ENCODE assay signal across 9 cellular contexts in genomic region chr11:45852712-45853101, GRCh38. TPM values are rescaled to one million over a fixed set of nuclear protein-coding genes. Genes with fewer than 3 reads are reported as not detected.
DNase-seq lines count a peak whose midpoint lies in the region; ATAC-seq and TF ChIP-seq lines count a peak whose summit lies in the region.
"Had no signal": no experiment of that assay in that cellular context is flagged by ENCODE, and none has a peak within 500 bp of the region (broad histone marks: within the 10 kb centered on the region; RNA-seq: fewer than 3 reads in every experiment).

No MANE protein-coding gene starts in this region.

- H3K36me3 ChIP-seq in esophagus muscularis mucosa = peaks cover 0 to 18% (median 6%) of the 10 kb centered on the region in 4 donors

- peak overlapping the region; percentile 23 to 62 for H3K4me3 Mint-ChIP-seq in stimulated activated naive B cell treated with anti-CD40 and anti-IgM and Interleukin-4, amounts not matched to agents 10 μg/mL and 1 μg/mL and 100 μg/mL, for 72 hours

- no peaks in the 10 kb centered on the region for H3K27me3 Mint-ChIP-seq in stimulated activated naive B cell treated with anti-CD40 and anti-IgM and Interleukin-4, amounts not matched to agents 10 μg/mL and 1 μg/mL and 100 μg/mL, for 72 hours

- no peak for TF ChIP-seq EP300 in esophagus muscularis mucosa (IDR thresholded peaks at IDR 0.05)

- no peaks in the 10 kb centered on the region for H3K9me3 ChIP-seq in esophagus muscularis mucosa

- no peaks in the 10 kb centered on the region for H3K27me3 ChIP-seq in esophagus muscularis mucosa

- peaks cover 20 to 24% of the 10 kb centered on the region in 2 donors for H3K36me3 Mint-ChIP-seq in stimulated activated naive B cell treated with anti-CD40 and anti-IgM and Interleukin-4, amounts not matched to agents 10 μg/mL and 1 μg/mL and 100 μg/mL, for 72 hours

- H3K4me1 Mint-ChIP-seq in stimulated activated naive B cell treated with anti-CD40 and anti-IgM and Interleukin-4, amounts not matched to agents 10 μg/mL and 1 μg/mL and 100 μg/mL, for 72 hours = peaks cover 42 to 73% of the 10 kb centered on the region in 2 donors

- ATAC-seq in GM19324 (IDR thresholded peaks at IDR 0.05; ENCODE audit: low FRiP score, unreplicated experiment) (peak; percentile 49), HG03354 (IDR thresholded peaks at IDR 0.05; ENCODE audit: poor library complexity, severe bottlenecking, unreplicated experiment) (peak; percentile 46)
- peak; percentile 65 to 75 for ATAC-seq in stimulated activated naive B cell treated with anti-CD40 and anti-IgM and Interleukin-4, amounts not matched to agents 10 μg/mL and 1 μg/mL and 100 μg/mL, for 72 hours (replicated peaks)

- peak overlapping the region; percentile 84 to 99 (median 94) for H3K27ac ChIP-seq in esophagus muscularis mucosa (replicated peaks in 1 of 4)

- intact Hi-C loops in esophagus muscularis mucosa (cut with DNase I) = no loop called here

- H3K9me3 Mint-ChIP-seq in stimulated activated naive B cell treated with anti-CD40 and anti-IgM and Interleukin-4, amounts not matched to agents 10 μg/mL and 1 μg/mL and 100 μg/mL, for 72 hours = no peaks in the 10 kb centered on the region

- peaks cover 95 to 99% (median 98%) of the 10 kb centered on the region in 4 donors for H3K4me1 ChIP-seq in esophagus muscularis mucosa

- 18% methylated on average over 1 of the region's 1 CpG for WGBS in esophagus muscularis mucosa

- H3K4me3 ChIP-seq in esophagus muscularis mucosa = no peak overlapping the region

- peak overlapping the region; percentile 63 for H3K27ac Mint-ChIP-seq in stimulated activated naive B cell treated with anti-CD40 and anti-IgM and Interleukin-4, amounts not matched to agents 10 μg/mL and 1 μg/mL and 100 μg/mL, for 72 hours

- TF ChIP-seq POLR2A in esophagus muscularis mucosa (IDR thresholded peaks at IDR 0.05; ENCODE audit: low read depth) = no peak

- no peak for DNase-seq in esophagus muscularis mucosa (ENCODE audit: extremely low spot score)
- DNase-seq in stimulated activated naive B cell treated with anti-CD40 and anti-IgM and Interleukin-4, amounts not matched to agents 10 μg/mL and 1 μg/mL and 100 μg/mL, for 72 hours = no peak
- DNase-seq in RKO (ENCODE audit: low spot score) = no peak
- no peak for DNase-seq in SKM-1 treated with dmso at 0.1 percent for 144 hours (lab: John Stamatoyannopoulos, UW; ENCODE audit: unreplicated experiment)
- DNase-seq in NCI-H2081 (lab: John Stamatoyannopoulos, UW) = no peak
- DNase-seq: GF-D8, NCI-H446 had no signal

- no peak for TF ChIP-seq CTCF in esophagus muscularis mucosa (IDR thresholded peaks at IDR 0.05)

RNA-seq across cellular contexts. Expression of gene CRY2, which starts 5.4 kb away (rescaled TPM):
- 10 to 100 TPM; 32.0 to 57.6 (median 49.7) TPM for total RNA-seq in esophagus muscularis mucosa

RNA-seq across cellular contexts. Expression of gene MAPK8IP1, which starts 32.7 kb away (rescaled TPM):
- total RNA-seq in esophagus muscularis mucosa = 10 to 100 TPM in 3 of 4 donors, 1 to 10 TPM in 1; 7.5 to 20.6 (median 16.1) TPM

RNA-seq across cellular contexts. Expression of gene SLC35C1, which starts 47.8 kb away (rescaled TPM):
- total RNA-seq in esophagus muscularis mucosa = 10 to 100 TPM in 3 of 4 donors, 1 to 10 TPM in 1; 9.6 to 18.0 (median 13.1) TPM

RNA-seq across cellular contexts. Expression of gene FREY1, which starts 54.4 kb away (rescaled TPM):
- total RNA-seq in esophagus muscularis mucosa = 1 to 10 TPM in 3 of 4 donors, under 1 TPM in 1; 0.65 to 3.7 (median 1.4) TPM
